Comparison of ENCODE assay signal across 9 cellular contexts in the genomic region with DNA sequence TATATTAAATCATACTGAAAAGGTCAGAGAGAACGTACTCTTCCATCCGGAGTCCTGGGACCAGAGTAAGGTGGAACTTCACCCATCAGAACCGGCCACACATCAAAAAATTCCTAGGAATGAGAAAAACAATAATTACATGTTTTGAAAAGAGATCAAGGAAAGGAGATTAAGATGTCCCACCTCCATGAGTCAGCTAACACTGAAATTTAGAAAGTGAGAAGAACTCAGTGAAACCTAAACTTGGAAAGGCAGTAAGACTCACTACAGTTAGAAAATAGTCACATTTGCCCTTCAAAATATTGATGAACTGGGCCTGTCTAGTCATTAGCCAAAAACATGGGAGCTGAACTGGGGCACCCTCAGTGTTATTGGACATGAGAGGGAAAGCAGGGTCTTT. TPM values are rescaled to one million over a fixed set of nuclear protein-coding genes. Genes with fewer than 3 reads are reported as not detected.
"Had no signal": no experiment of that assay in that cellular context is flagged by ENCODE, and none has a peak within 500 bp of the region (broad histone marks: within the 10 kb centered on the region; RNA-seq: fewer than 3 reads in every experiment).

No MANE protein-coding gene starts in this region.

- H3K27ac ChIP-seq: KMS-11 had no signal

- H3K4me2 ChIP-seq: KMS-11 had no signal

- H3K36me3 ChIP-seq: HAP-1 had no signal

- H3K9me3 ChIP-seq: HAP-1 had no signal

- H3K4me1 ChIP-seq: HAP-1 had no signal

- ATAC-seq: HCT116 had no signal

- DNase-seq: GOT3, H7, IMR-90, KBM-7 had no signal

- FAIRE-seq: HTR-8/SVneo had no signal

- H3K4me3 ChIP-seq: HAP-1 had no signal

- H3K9ac ChIP-seq: KMS-11 had no signal

RNA-seq across cellular contexts. Expression of a gene that starts 23.0 kb away (rescaled TPM):
- total RNA-seq: H7, HT-29, IMR-90 had no signal
- polyA plus RNA-seq: IMR-90 had no signal
